Comparison of ENCODE assay signal across 8 cellular contexts in genomic region chr2:263022-263738, GRCh38. TPM values are rescaled to one million over a fixed set of nuclear protein-coding genes. Genes with fewer than 3 reads are reported as not detected.
DNase-seq lines count a peak whose midpoint lies in the region; ATAC-seq and TF ChIP-seq lines count a peak whose summit lies in the region.

No MANE protein-coding gene starts in this region.

- intact Hi-C loops in dendritic cell treated with granulocyte-macrophage colony-stimulating factor and Interleukin-4, amounts not matched to agents 40 ng/mL and 50 ng/mL, for 4 days (cut with micrococcal nuclease), result no loop called here

- H3K27me3 ChIP-seq in muscle layer of duodenum (ENCODE audit: low read depth, low read length), result no peaks in the 10 kb centered on the region

- peak overlapping the region; percentile 91 for H3K4me3 Mint-ChIP-seq in dendritic cell treated with granulocyte-macrophage colony-stimulating factor and Interleukin-4, amounts not matched to agents 40 ng/mL and 50 ng/mL, for 4 days

- ATAC-seq in HG03565 (IDR thresholded peaks at IDR 0.05; ENCODE audit: unreplicated experiment), result no peak
- no peak for ATAC-seq in HG02678 (IDR thresholded peaks at IDR 0.05; ENCODE audit: unreplicated experiment)

- H3K4me1 Mint-ChIP-seq in dendritic cell treated with granulocyte-macrophage colony-stimulating factor and Interleukin-4, amounts not matched to agents 40 ng/mL and 50 ng/mL, for 4 days (ENCODE audit: low read depth), result peaks cover 23% of the 10 kb centered on the region

- H3K9me3 Mint-ChIP-seq in dendritic cell treated with granulocyte-macrophage colony-stimulating factor and Interleukin-4, amounts not matched to agents 40 ng/mL and 50 ng/mL, for 4 days, result peaks cover 12% of the 10 kb centered on the region

- H3K36me3 Mint-ChIP-seq in dendritic cell treated with granulocyte-macrophage colony-stimulating factor and Interleukin-4, amounts not matched to agents 40 ng/mL and 50 ng/mL, for 4 days (ENCODE audit: low read depth), result peaks cover 20% of the 10 kb centered on the region

- H3K27ac ChIP-seq in 22Rv1 (peak overlapping the region; percentile 69; the same call in 1 of the 2 replicates), muscle layer of duodenum (ENCODE audit: low read length) (peak overlapping the region; percentile 62)

- peaks cover 0 to 3% of the 10 kb centered on the region in 2 donors for H3K36me3 ChIP-seq in muscle layer of duodenum (ENCODE audit: control insufficient read depth in 1 of 2, insufficient read depth in 2 of 2, low read length in 2 of 2)

- DNase-seq in HT-29 (ENCODE audit: low spot score) (peak; percentile 31), dedifferentiated amniotic fluid mesenchymal stem cell (ENCODE audit: extremely low spot score) (no peak)
- DNase-seq in stimulated activated CD4-positive, alpha-beta T cell treated with anti-CD3 and anti-CD28 coated beads, Interleukin-4, amount 100 ng/mL, for 1 hour, result no peak

- H3K4me1 ChIP-seq in muscle layer of duodenum (ENCODE audit: control insufficient read depth in 1 of 2, insufficient read depth in 2 of 2, low read length in 2 of 2), result peaks cover 0 to 16% of the 10 kb centered on the region in 2 donors

- peak overlapping the region; percentile 55 to 96 for H3K4me3 ChIP-seq in muscle layer of duodenum (ENCODE audit: low read depth in 1 of 2, low read length in 2 of 2)

- H3K27me3 Mint-ChIP-seq in dendritic cell treated with granulocyte-macrophage colony-stimulating factor and Interleukin-4, amounts not matched to agents 40 ng/mL and 50 ng/mL, for 4 days, result peaks cover 5% of the 10 kb centered on the region

- peak overlapping the region; percentile 93 for H3K27ac Mint-ChIP-seq in dendritic cell treated with granulocyte-macrophage colony-stimulating factor and Interleukin-4, amounts not matched to agents 40 ng/mL and 50 ng/mL, for 4 days

- no peak for TF ChIP-seq CTCF in 22Rv1 (IDR thresholded peaks at IDR 0.05)

- no peaks in the 10 kb centered on the region for H3K9me3 ChIP-seq in muscle layer of duodenum (ENCODE audit: control insufficient read depth in 1 of 2, low read length in 2 of 2)

RNA-seq across cellular contexts. Expression of gene SH3YL1, which starts 0.7 kb away (rescaled TPM):
- total RNA-seq in HT-29 (2014; rRNA removed; shearing (Covaris generic)), result 33.6 and 36.9 TPM in 2 replicates

RNA-seq across cellular contexts. Expression of gene ACP1, which starts 1.6 kb away (rescaled TPM):
- 114 and 136 TPM in 2 replicates for total RNA-seq in HT-29 (2014; rRNA removed; shearing (Covaris generic))

RNA-seq across cellular contexts. Expression of gene ALKAL2, which starts 24.7 kb away (rescaled TPM):
- total RNA-seq in HT-29 (2014; rRNA removed; shearing (Covaris generic)), result not detected in 2 replicates
